17 cellular contexts compared by ENCODE assay signal in the genomic region with DNA sequence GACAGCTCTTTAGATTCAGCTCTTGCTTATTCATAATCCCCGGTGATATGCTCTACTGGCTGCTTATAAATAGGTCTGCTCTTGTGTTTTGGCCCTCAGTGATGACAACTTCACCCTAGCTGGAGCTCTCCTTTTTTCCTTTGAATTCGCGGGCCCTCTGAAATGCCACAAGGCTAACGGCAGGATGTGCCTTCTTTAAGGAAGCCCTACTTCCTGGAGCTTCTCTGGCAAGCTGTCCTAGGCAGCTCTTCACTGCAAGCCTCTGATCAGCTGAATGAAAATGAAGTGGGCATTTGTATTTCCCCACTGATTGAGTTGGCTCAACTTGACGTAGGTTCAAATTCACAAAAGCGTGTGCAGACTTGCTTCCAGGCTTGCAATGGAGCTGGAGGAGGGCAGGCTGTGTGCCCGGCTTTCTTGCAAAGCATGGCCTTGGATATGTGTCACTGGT. TPM values are rescaled to one million over a fixed set of nuclear protein-coding genes. Genes with fewer than 3 reads are reported as not detected.
DNase-seq lines count a peak whose midpoint lies in the region; ATAC-seq and TF ChIP-seq lines count a peak whose summit lies in the region.
"Had no signal": no experiment of that assay in that cellular context is flagged by ENCODE, and none has a peak within 500 bp of the region (broad histone marks: within the 10 kb centered on the region; RNA-seq: fewer than 3 reads in every experiment).

No MANE protein-coding gene starts in this region.

- ATAC-seq in HG03135 (IDR thresholded peaks at IDR 0.05; ENCODE audit: unreplicated experiment) (no peak), GM18907 (IDR thresholded peaks at IDR 0.05; ENCODE audit: unreplicated experiment) (no peak)
- ATAC-seq: mucosa of descending colon, Panc1 had no signal

- TF ChIP-seq CTCF in HFFc6 (IDR thresholded peaks at IDR 0.05) (no peak), nephron progenitor cell (IDR thresholded peaks at IDR 0.05) (no peak)

- H3K4me1 Mint-ChIP-seq in HFFc6 (ENCODE audit: low read depth) (peaks cover 93% of the 10 kb centered on the region), nephron progenitor cell (peaks cover 5% of the 10 kb centered on the region)
- H3K4me1 Mint-ChIP-seq: activated CD4-positive, alpha-beta memory T cell treated with anti-CD3 and anti-CD28 coated beads, Interleukin-2, amount 10 ng/mL, durations not matched to agents 7 days and 5 days; IgD-negative memory B cell had no signal

- H3K27me3 Mint-ChIP-seq in HFFc6 (ENCODE audit: insufficient read depth) (no peaks in the 10 kb centered on the region), nephron progenitor cell (ENCODE audit: low read depth, poor library complexity) (peaks cover 6% of the 10 kb centered on the region)

- H3K4me3 Mint-ChIP-seq in HFFc6 (no peak overlapping the region), nephron progenitor cell (no peak overlapping the region)
- H3K4me3 Mint-ChIP-seq: activated CD4-positive, alpha-beta memory T cell treated with anti-CD3 and anti-CD28 coated beads, Interleukin-2, amount 10 ng/mL, durations not matched to agents 7 days and 5 days; IgD-negative memory B cell had no signal

- H3K36me3 Mint-ChIP-seq in HFFc6 (ENCODE audit: low read depth) (peaks cover 57% of the 10 kb centered on the region), nephron progenitor cell (ENCODE audit: low read depth) (no peaks in the 10 kb centered on the region)

- H3K27ac Mint-ChIP-seq in HFFc6 (peak overlapping the region; percentile 68), nephron progenitor cell (peak overlapping the region; percentile 51)
- H3K27ac Mint-ChIP-seq: activated CD4-positive, alpha-beta memory T cell treated with anti-CD3 and anti-CD28 coated beads, Interleukin-2, amount 10 ng/mL, durations not matched to agents 7 days and 5 days; activated T-helper 2 cell treated with anti-CD3 and anti-CD28 coated beads, Interferon-gamma antibody, Interleukin-2, Interleukin-4, amounts not matched to agents 10 μg/mL and 5 μg/mL and 100 μg/mL, durations not matched to agents 14 hours and 24 hours and 36 hours; IgD-negative memory B cell had no signal

- DNase-seq in HFFc6: no peak
- DNase-seq in NCI-H345 treated with DMSO at 0.1 percent for 48 hours (lab: John Stamatoyannopoulos, UW; ENCODE audit: unreplicated experiment): peak; percentile 76
- peak; percentile 18 for DNase-seq in cerebellum (ENCODE audit: low spot score)
- no peak for DNase-seq in nephron progenitor cell
- DNase-seq in GDM1 (lab: John Stamatoyannopoulos, UW): no peak
- DNase-seq in LoVo (ENCODE audit: low spot score): no peak
- DNase-seq: activated CD4-positive, alpha-beta memory T cell treated with anti-CD3 and anti-CD28 coated beads, Interleukin-2, amount 10 ng/mL, durations not matched to agents 7 days and 5 days; amniotic stem cell; BE2C; mucosa of descending colon; NCI-H524 treated with DMSO at 0.1 percent for 48 hours had no signal

- H3K9me3 Mint-ChIP-seq in HFFc6 (peaks cover 3% of the 10 kb centered on the region), nephron progenitor cell (no peaks in the 10 kb centered on the region)
- H3K9me3 Mint-ChIP-seq: activated CD4-positive, alpha-beta memory T cell treated with anti-CD3 and anti-CD28 coated beads, Interleukin-2, amount 10 ng/mL, durations not matched to agents 7 days and 5 days; activated T-helper 2 cell treated with anti-CD3 and anti-CD28 coated beads, Interferon-gamma antibody, Interleukin-2, Interleukin-4, amounts not matched to agents 10 μg/mL and 5 μg/mL and 100 μg/mL, durations not matched to agents 14 hours and 24 hours and 36 hours; IgD-negative memory B cell had no signal

RNA-seq across cellular contexts. Expression of a gene that starts 22.2 kb away (rescaled TPM):
- 10 to 100 TPM; 53.3 to 72.0 (median 57.9) TPM for total RNA-seq in HFFc6 (2021; fragmentation: NEBNext Ultra II Directional; extraction: Animal tissue kit (Norgen Biotek cat#: 25700))
- total RNA-seq in cerebellum: 100 TPM
- total RNA-seq: activated T-helper 2 cell treated with anti-CD3 and anti-CD28 coated beads, Interferon-gamma antibody, Interleukin-2, Interleukin-4, amounts not matched to agents 10 μg/mL and 5 μg/mL and 100 μg/mL, durations not matched to agents 14 hours and 24 hours and 36 hours; Daoy had no signal

Comparison
In these comparisons a context has a peak if more than half of its experiments do, and no peak if none do; other contexts are left out.
1. DNase-seq: peak in NCI-H345 treated with DMSO at 0.1 percent for 48 hours (single experiment) and cerebellum (single experiment); none in HFFc6 (single experiment), nephron progenitor cell (single experiment), GDM1 (single experiment) and LoVo (single experiment).